Comparison of ENCODE assay signal across 19 cellular contexts in the genomic region with DNA sequence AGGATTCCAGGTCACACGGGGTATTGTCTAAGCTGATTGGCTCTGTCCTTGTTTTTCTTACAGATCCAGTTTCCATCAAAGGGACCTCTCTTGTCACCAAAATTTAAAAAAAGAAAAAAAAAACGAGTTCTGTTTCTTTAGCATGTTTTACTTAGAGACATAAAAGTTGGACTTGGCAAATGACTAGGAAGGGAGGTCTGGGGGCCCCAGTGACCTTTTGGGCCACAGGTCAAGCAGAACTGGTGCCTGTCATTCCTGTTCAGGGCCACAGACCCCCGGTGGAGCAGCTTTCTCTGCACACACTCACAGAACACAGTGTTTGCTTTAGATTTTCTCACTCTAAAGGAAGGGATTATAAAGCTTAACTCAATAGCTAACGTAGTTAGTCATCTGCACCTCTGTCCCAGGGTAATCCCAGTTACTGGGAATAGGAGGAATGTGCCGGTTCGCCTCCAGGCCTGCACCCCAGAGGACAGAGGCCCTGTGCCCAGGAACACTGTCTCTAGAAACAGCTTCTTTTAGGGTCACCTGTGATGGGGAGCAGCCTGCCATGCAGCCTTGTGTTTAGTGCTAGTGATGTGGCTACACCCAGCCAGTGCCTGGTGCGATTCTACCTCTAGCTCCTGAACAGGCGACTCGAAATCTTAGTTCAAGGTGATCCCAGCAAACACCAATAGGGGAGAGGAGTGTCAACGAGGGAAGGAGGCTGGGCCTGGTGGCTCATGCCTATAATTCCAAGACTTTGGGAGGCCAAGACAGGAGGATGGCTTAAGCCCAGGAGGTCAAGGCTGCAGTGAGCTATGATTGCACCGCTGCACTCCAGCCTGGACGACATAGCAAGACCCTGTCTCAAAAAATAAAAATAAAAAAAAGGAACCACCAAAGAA. TPM values are rescaled to one million over a fixed set of nuclear protein-coding genes. Genes with fewer than 3 reads are reported as not detected.
"Had no signal": no experiment of that assay in that cellular context is flagged by ENCODE, and none has a peak within 500 bp of the region (broad histone marks: within the 10 kb centered on the region; RNA-seq: fewer than 3 reads in every experiment).

No MANE protein-coding gene starts in this region.

- DNase-seq: activated CD4-positive, alpha-beta T cell treated with anti-CD3 and anti-CD28 coated beads, Interleukin-2, amount 10 ng/mL, durations not matched to agents 24 days and 14 days; activated naive CD4-positive, alpha-beta T cell treated with anti-CD3 and anti-CD28 coated beads for 36 hours; body of pancreas; cerebellar nuclear complex; mucosa of descending colon; naive thymus-derived CD8-positive, alpha-beta T cell; occipital lobe; stimulated activated CD4-positive, alpha-beta T cell treated with anti-CD3 and anti-CD28 coated beads, Interleukin-15, amount 100 ng/mL, for 24 hours; stimulated activated CD4-positive, alpha-beta T cell treated with anti-CD3 and anti-CD28 coated beads, Interleukin-4, amount 100 ng/mL, for 24 hours; stomach; T1000 had no signal

- H3K4me3 Mint-ChIP-seq: activated CD4-positive, alpha-beta T cell treated with anti-CD3 and anti-CD28 coated beads, Interleukin-2, amount 10 ng/mL, durations not matched to agents 24 days and 14 days; activated naive CD4-positive, alpha-beta T cell treated with anti-CD3 and anti-CD28 coated beads for 36 hours; dendritic cell treated with granulocyte-macrophage colony-stimulating factor and Interleukin-4, amounts not matched to agents 40 ng/mL and 50 ng/mL, for 4 days; naive thymus-derived CD8-positive, alpha-beta T cell had no signal

- H3K27ac ChIP-seq: body of pancreas, stomach, thoracic aorta, VCaP had no signal

- H3K27ac Mint-ChIP-seq: activated CD4-positive, alpha-beta T cell treated with anti-CD3 and anti-CD28 coated beads, Interleukin-2, amount 10 ng/mL, durations not matched to agents 24 days and 14 days; activated naive CD4-positive, alpha-beta T cell treated with anti-CD3 and anti-CD28 coated beads for 36 hours; dendritic cell treated with granulocyte-macrophage colony-stimulating factor and Interleukin-4, amounts not matched to agents 40 ng/mL and 50 ng/mL, for 4 days; naive thymus-derived CD8-positive, alpha-beta T cell had no signal

- FAIRE-seq: urothelium cell line had no signal

- H3K4me1 Mint-ChIP-seq: activated CD4-positive, alpha-beta T cell treated with anti-CD3 and anti-CD28 coated beads, Interleukin-2, amount 10 ng/mL, durations not matched to agents 24 days and 14 days had no signal

- H3K27me3 ChIP-seq: body of pancreas had no signal

- H3K4me3 ChIP-seq: body of pancreas, mucosa of descending colon, stomach, thoracic aorta had no signal

- ATAC-seq: body of pancreas; left lobe of liver; mucosa of descending colon; naive thymus-derived CD8-positive, alpha-beta T cell had no signal

RNA-seq across cellular contexts. Expression of a gene that starts 11.5 kb away (rescaled TPM):
- total RNA-seq: activated CD4-positive, alpha-beta T cell treated with anti-CD3 and anti-CD28 coated beads, Interleukin-2, amount 10 ng/mL, durations not matched to agents 24 days and 14 days; activated naive CD4-positive, alpha-beta T cell treated with anti-CD3 and anti-CD28 coated beads for 36 hours; body of pancreas; left lobe of liver; mucosa of descending colon; naive thymus-derived CD8-positive, alpha-beta T cell; occipital lobe; pulmonary artery endothelial cell; stomach; thoracic aorta had no signal
- polyA plus RNA-seq: adipose tissue; esophagus; naive thymus-derived CD8-positive, alpha-beta T cell; stomach had no signal

RNA-seq across cellular contexts. Expression of a gene that starts 29.9 kb away (rescaled TPM):
- total RNA-seq: activated naive CD4-positive, alpha-beta T cell treated with anti-CD3 and anti-CD28 coated beads for 36 hours; naive thymus-derived CD8-positive, alpha-beta T cell; pulmonary artery endothelial cell had no signal
- polyA plus RNA-seq: naive thymus-derived CD8-positive, alpha-beta T cell had no signal
